28 cellular contexts compared by ENCODE assay signal in the genomic region with DNA sequence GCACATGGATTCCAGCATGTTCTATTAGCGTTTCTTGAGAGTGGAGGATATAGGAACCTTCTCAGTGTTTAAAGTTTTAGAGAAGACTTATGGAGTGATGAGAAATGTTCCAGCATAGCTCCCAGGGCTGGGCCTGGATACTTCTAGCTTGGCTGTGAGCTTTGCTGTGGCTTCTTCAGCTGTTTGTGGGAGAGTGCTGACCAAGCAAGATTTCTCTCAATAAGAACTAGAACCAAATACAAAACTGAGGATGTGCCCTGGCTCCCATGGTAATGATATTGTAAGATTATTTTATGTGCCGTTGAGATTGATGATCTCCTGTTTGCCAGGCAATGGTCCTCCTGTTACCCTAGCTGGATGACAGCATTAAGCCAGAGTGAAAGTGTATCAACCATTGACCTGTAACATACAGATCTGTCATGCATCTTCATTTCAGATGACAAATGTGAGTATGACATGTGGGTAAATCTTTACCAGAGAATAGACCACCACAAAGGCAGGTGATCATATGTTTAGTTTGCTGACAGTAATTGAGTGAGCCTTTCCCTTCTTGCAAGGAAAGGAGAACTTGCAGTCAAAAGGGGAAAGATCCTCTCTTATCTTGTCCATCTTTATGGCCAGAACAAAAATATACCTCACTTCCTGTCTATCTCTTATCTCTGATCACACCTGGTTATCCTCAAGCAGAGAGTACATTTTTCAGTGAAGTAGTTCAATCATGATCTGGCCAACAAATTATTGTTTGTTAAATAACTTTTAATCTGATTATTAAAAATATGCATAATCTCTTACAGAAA.
A peak's percentile ranks its signal among the peaks of the same experiment; 100 is the strongest.
DNase-seq lines count a peak whose midpoint lies in the region; ATAC-seq, FAIRE-seq and TF ChIP-seq lines count a peak whose summit lies in the region.
"Had no signal": no experiment of that assay in that cellular context is flagged by ENCODE, and none has a peak within 500 bp of the region (broad histone marks: within the 10 kb centered on the region; RNA-seq: fewer than 3 reads in every experiment).

No MANE protein-coding gene starts in this region.

- H3F3A ChIP-seq in MM.1S (ENCODE audit: insufficient read depth, low read length): no peaks in the 10 kb centered on the region

- DNase-seq in HepG2 (ENCODE audit: low spot score): no peak
- DNase-seq in right lobe of liver: no peak
- no peak for DNase-seq in MM.1S
- DNase-seq in GM12878 (ENCODE audit: low read depth, low spot score): no peak
- DNase-seq in NCI-H1694 treated with DMSO at 0.1 percent for 48 hours (lab: John Stamatoyannopoulos, UW): no peak
- no peak for DNase-seq in occipital lobe (lab: John Stamatoyannopoulos, UW)
- no peak for DNase-seq in C1 segment of cervical spinal cord (lab: John Stamatoyannopoulos, UW)
- no peak for DNase-seq in GM13976 (ENCODE audit: low spot score)
- DNase-seq: Caco-2; CD4-positive, alpha-beta T cell; NCI-H1092; NCI-H1417 treated with DMSO at 0.1 percent for 48 hours; NCI-H187; NCI-H2081 treated with DMSO at 0.1 percent for 48 hours; NCI-H2171; NCI-H226; NCI-H510A; NCI-H69; SHP77; T-helper 1 cell had no signal

- POLR2A ChIA-PET in HepG2 (lab: Yijun Ruan, JAX) (no interaction called here), GM12878 (lab: Charles Lee) (no interaction called here)

- no peak for ATAC-seq in HepG2
- no peak for ATAC-seq in right lobe of liver
- no peak for ATAC-seq in GM12878
- ATAC-seq: Panc1 had no signal

- H4K20me1 ChIP-seq in HepG2 (ENCODE audit: insufficient read depth, low read length) (no peaks in the 10 kb centered on the region), MM.1S (ENCODE audit: insufficient read depth, low read length) (no peaks in the 10 kb centered on the region), GM12878 (ENCODE audit: control insufficient read depth, insufficient read depth) (no peaks in the 10 kb centered on the region)
- H4K20me1 ChIP-seq: BLaER1 had no signal

- TF ChIP-seq EP300 in HepG2 (IDR thresholded peaks at IDR 0.05; ENCODE audit: low read depth in 2 of 2, low read length in 2 of 2) (no peak), HepG2 (CRISPR knock-in tag; IDR thresholded peaks at IDR 0.05; ENCODE audit: borderline replicate concordance) (no peak), GM12878 (IDR thresholded peaks at IDR 0.05; ENCODE audit: borderline replicate concordance in 1 of 2, control insufficient read depth in 1 of 2, low read depth in 2 of 2, low read length in 2 of 2) (no peak)

- intact Hi-C loops in HepG2 (cut with micrococcal nuclease; ENCODE audit: unreplicated experiment): no loop called here
- intact Hi-C loops in right lobe of liver (cut with DNase I): no loop called here
- intact Hi-C loops in GM12878 (cut with micrococcal nuclease; ENCODE audit: unreplicated experiment): no loop called here

- H3K27me3 ChIP-seq in HepG2 (ENCODE audit: control insufficient read depth in 1 of 2, insufficient read depth in 2 of 2, low read length in 2 of 2) (no peaks in the 10 kb centered on the region), right lobe of liver (no peaks in the 10 kb centered on the region), MM.1S (replicated peaks; ENCODE audit: insufficient read depth, low read length) (no peaks in the 10 kb centered on the region), GM12878 (replicated peaks in 1 of 2; ENCODE audit: control insufficient read depth in 2 of 2, insufficient read depth in 2 of 2, low read length in 1 of 2) (no peaks in the 10 kb centered on the region)
- H3K27me3 ChIP-seq: BLaER1 had no signal

- in situ Hi-C loops in HepG2 (cut with HindIII; ENCODE audit: extremely low pct_ligation_motif_present, low pct_unique_long_range_greater_than_20kb) (no loop called here), GM12878 (cut with MboI) (no loop called here), GM13976 (cut with MboI; ENCODE audit: low sequenced_read_pairs, unreplicated experiment) (no loop called here)

- RAD21 ChIA-PET in GM12878 (lab: Charles Lee; ENCODE audit: unreplicated experiment): no interaction called here

- H3K9me3 ChIP-seq in HepG2 (ENCODE audit: low read length): peaks cover 79% of the 10 kb centered on the region
- H3K9me3 ChIP-seq in right lobe of liver: no peaks in the 10 kb centered on the region
- no peaks in the 10 kb centered on the region for H3K9me3 ChIP-seq in MM.1S (replicated peaks; ENCODE audit: insufficient read depth, low read length)
- no peaks in the 10 kb centered on the region; the same call in 2 of the 3 replicates for H3K9me3 ChIP-seq in GM12878 (replicated peaks; ENCODE audit: control insufficient read depth, insufficient read depth, low read length)

- no peak overlapping the region for H2AFZ ChIP-seq in HepG2 (ENCODE audit: low read length)
- H2AFZ ChIP-seq in MM.1S (ENCODE audit: low read length): no peak overlapping the region
- H2AFZ ChIP-seq in GM12878 (ENCODE audit: control insufficient read depth, low read depth, low read length): no peak overlapping the region

- H3K79me2 ChIP-seq in HepG2 (ENCODE audit: insufficient read depth, low read length) (no peaks in the 10 kb centered on the region), MM.1S (ENCODE audit: low read length) (no peaks in the 10 kb centered on the region), GM12878 (ENCODE audit: control insufficient read depth, insufficient read depth, low read length) (no peaks in the 10 kb centered on the region)

- TF ChIP-seq RAD21 in HepG2 (CRISPR knock-in tag; IDR thresholded peaks at IDR 0.05): no peak
- no peak for TF ChIP-seq RAD21 in GM12878 (IDR thresholded peaks at IDR 0.05; ENCODE audit: insufficient read depth, low read depth, low read length)

- no peaks in the 10 kb centered on the region for H3K36me3 ChIP-seq in HepG2 (replicated peaks in 1 of 2; ENCODE audit: control insufficient read depth in 1 of 2, insufficient read depth in 2 of 2, low read length in 2 of 2)
- H3K36me3 ChIP-seq in right lobe of liver: no peaks in the 10 kb centered on the region
- H3K36me3 ChIP-seq in MM.1S (replicated peaks; ENCODE audit: insufficient read depth, low read length): no peaks in the 10 kb centered on the region
- no peaks in the 10 kb centered on the region for H3K36me3 ChIP-seq in GM12878 (ENCODE audit: control insufficient read depth in 2 of 2, insufficient read depth in 2 of 2, low read length in 1 of 2)
- H3K36me3 ChIP-seq: BLaER1 had no signal

- no peak overlapping the region for H3K9ac ChIP-seq in HepG2 (ENCODE audit: insufficient read depth, low read depth, low read length)
- no peak overlapping the region for H3K9ac ChIP-seq in MM.1S (ENCODE audit: low read length)
- no peak overlapping the region for H3K9ac ChIP-seq in GM12878 (ENCODE audit: control insufficient read depth, insufficient read depth, low read length)
- H3K9ac ChIP-seq: BLaER1 had no signal

- no peaks in the 10 kb centered on the region for H3K9me2 ChIP-seq in MM.1S (replicated peaks; ENCODE audit: insufficient read depth, low read length)

- TF ChIP-seq CTCF in HepG2 (CRISPR knock-in tag; IDR thresholded peaks at IDR 0.05): no peak
- no peak for TF ChIP-seq CTCF in right lobe of liver (IDR thresholded peaks at IDR 0.05)
- TF ChIP-seq CTCF in MM.1S (IDR thresholded peaks at IDR 0.05; ENCODE audit: low read length): no peak
- TF ChIP-seq CTCF in GM12878 (IDR thresholded peaks at IDR 0.05 in 2 of 3, conservative IDR thresholded peaks at IDR 0.05 in 1 of 3; ENCODE audit: control insufficient read depth in 2 of 3, extremely low read depth in 1 of 3, insufficient read depth in 1 of 3, low read depth in 3 of 3, low read length in 3 of 3): no peak
- TF ChIP-seq CTCF in GM13976 (IDR thresholded peaks at IDR 0.05; ENCODE audit: borderline replicate concordance, control extremely low read depth, extremely low read depth, insufficient read depth, missing control alignments): no peak

- no peak overlapping the region for H3K27ac ChIP-seq in HepG2 (ENCODE audit: extremely low read length, insufficient read depth, low read length)
- no peak overlapping the region for H3K27ac ChIP-seq in right lobe of liver
- no peak overlapping the region for H3K27ac ChIP-seq in MM.1S (ENCODE audit: low read length)
- H3K27ac ChIP-seq in GM12878 (ENCODE audit: control insufficient read depth, insufficient read depth): no peak overlapping the region
- H3K27ac ChIP-seq: BLaER1, RWPE1 had no signal

- H3K4me1 ChIP-seq in HepG2 (ENCODE audit: insufficient read depth, low read length): no peaks in the 10 kb centered on the region
- H3K4me1 ChIP-seq in right lobe of liver: no peaks in the 10 kb centered on the region
- H3K4me1 ChIP-seq in MM.1S (ENCODE audit: low read length): no peaks in the 10 kb centered on the region
- no peaks in the 10 kb centered on the region for H3K4me1 ChIP-seq in GM12878 (ENCODE audit: control insufficient read depth, insufficient read depth, low read length)
- H3K4me1 ChIP-seq: Caco-2 had no signal

- WGBS in HepG2 (ENCODE audit: low lambda C conversion rate): 36% methylated on average over 2 of the region's 2 CpGs
- WGBS in right lobe of liver (ENCODE audit: insufficient coverage, low coverage, low lambda C conversion rate, missing lambda C conversion rate): 79% methylated on average over 2 of the region's 2 CpGs
- WGBS in GM12878 (ENCODE audit: insufficient coverage, insufficient replicate concordance, low lambda C conversion rate, missing lambda C conversion rate): 18% methylated on average over 2 of the region's 2 CpGs

- TF ChIP-seq POLR2A in HepG2 (IDR thresholded peaks at IDR 0.05; ENCODE audit: insufficient read depth in 1 of 2, low read depth in 2 of 2, low read length in 2 of 2): no peak
- TF ChIP-seq POLR2A in right lobe of liver (IDR thresholded peaks at IDR 0.05): no peak
- no peak for TF ChIP-seq POLR2A in GM12878 (IDR thresholded peaks at IDR 0.05; ENCODE audit: low read depth, low read length)

- no peak overlapping the region for H3K4me3 ChIP-seq in HepG2 (replicated peaks in 1 of 3; ENCODE audit: insufficient read depth in 1 of 3, low read depth in 2 of 3, low read length in 3 of 3)
- no peak overlapping the region for H3K4me3 ChIP-seq in right lobe of liver
- H3K4me3 ChIP-seq in MM.1S (ENCODE audit: low read length): no peak overlapping the region
- no peak overlapping the region for H3K4me3 ChIP-seq in GM12878
- H3K4me3 ChIP-seq: BLaER1 had no signal

- CTCF ChIA-PET in HepG2 (lab: Yijun Ruan, JAX; ENCODE audit: low intra/inter-chr PET ratio, low total read pairs) (no interaction called here), GM12878 (lab: Yijun Ruan, JAX) (no interaction called here)

- SMC1A ChIA-PET in GM12878 (lab: Charles Lee; ENCODE audit: uncharacterized antibody, unreplicated experiment): no interaction called here

- BruUV-seq in HepG2 (replicated peaks; lab: Mats Ljungman, UMichigan) (no TSS peak), GM12878 (replicated peaks; lab: Mats Ljungman, UMichigan) (no TSS peak)

- FAIRE-seq in HepG2 (lab: Jason Lieb, UNC): no peak
- FAIRE-seq in GM12878 (lab: Jason Lieb, UNC): peak; percentile 49
- FAIRE-seq: G401.6, GM12891, GM19239, H54, HTR-8/SVneo had no signal

- H3K4me2 ChIP-seq in HepG2 (ENCODE audit: low read depth, low read length) (no peak overlapping the region), MM.1S (ENCODE audit: low read depth, low read length) (peak overlapping the region; percentile 4; the same call in 1 of the 2 replicates), GM12878 (ENCODE audit: control insufficient read depth, insufficient read depth) (no peak overlapping the region)
- H3K4me2 ChIP-seq: BLaER1 had no signal
